7 cellular contexts compared by ENCODE assay signal in genomic region chr1:65393345-65393744, GRCh38. TPM values are rescaled to one million over a fixed set of nuclear protein-coding genes. Genes with fewer than 3 reads are reported as not detected.
DNase-seq lines count a peak whose midpoint lies in the region; ATAC-seq and TF ChIP-seq lines count a peak whose summit lies in the region.

No MANE protein-coding gene starts in this region.

- no peak overlapping the region for H3K4me2 ChIP-seq in OCI-LY7 (ENCODE audit: low read length)

- H3K4me3 Mint-ChIP-seq in activated CD4-positive, alpha-beta T cell treated with anti-CD3 and anti-CD28 coated beads, Interleukin-2, amount 10 ng/mL, durations not matched to agents 7 days and 5 days, result no peak overlapping the region

- no peaks in the 10 kb centered on the region for H3K9me3 Mint-ChIP-seq in activated CD4-positive, alpha-beta T cell treated with anti-CD3 and anti-CD28 coated beads, Interleukin-2, amount 10 ng/mL, durations not matched to agents 7 days and 5 days

- no peaks in the 10 kb centered on the region for H3K27me3 Mint-ChIP-seq in activated CD4-positive, alpha-beta T cell treated with anti-CD3 and anti-CD28 coated beads, Interleukin-2, amount 10 ng/mL, durations not matched to agents 7 days and 5 days

- H3K4me3 ChIP-seq in OCI-LY7 (ENCODE audit: low read depth, low read length, poor library complexity, severe bottlenecking), result no peak overlapping the region

- no peaks in the 10 kb centered on the region for H3K79me2 ChIP-seq in OCI-LY7 (ENCODE audit: insufficient read depth, low read depth, low read length)

- H3K4me1 Mint-ChIP-seq in activated CD4-positive, alpha-beta T cell treated with anti-CD3 and anti-CD28 coated beads, Interleukin-2, amount 10 ng/mL, durations not matched to agents 7 days and 5 days, result peaks cover 73% of the 10 kb centered on the region

- H4K20me1 ChIP-seq in OCI-LY7 (ENCODE audit: insufficient read depth, low read length), result no peaks in the 10 kb centered on the region

- no TSS peak for BruUV-seq in OCI-LY7 (replicated peaks; lab: Mats Ljungman, UMichigan)

- H3K36me3 Mint-ChIP-seq in activated CD4-positive, alpha-beta T cell treated with anti-CD3 and anti-CD28 coated beads, Interleukin-2, amount 10 ng/mL, durations not matched to agents 7 days and 5 days (ENCODE audit: low read depth), result peaks cover 16% of the 10 kb centered on the region

- POLR2A ChIA-PET in activated CD4-positive, alpha-beta T cell treated with anti-CD3 and anti-CD28 coated beads, Interleukin-2, amount 10 ng/mL, durations not matched to agents 7 days and 5 days (lab: Charles Lee), result interaction anchor here (0.7 kb wide), 1 partner anchor 419 kb away, joined by 4 read pairs; no protein-coding TSS in a partner anchor
- POLR2A ChIA-PET in OCI-LY7 (lab: Charles Lee), result interaction anchor here (0.6 to 1.2 kb wide), 6 partner anchors 10 to 1744 kb away, joined by 3 to 4 read pairs (median 3); no protein-coding TSS in a partner anchor

- no peaks in the 10 kb centered on the region for H3K9me2 ChIP-seq in OCI-LY7 (ENCODE audit: insufficient read depth, low read length)

- no peak overlapping the region for H2AFZ ChIP-seq in OCI-LY7 (ENCODE audit: low read length)

- DNase-seq in activated CD4-positive, alpha-beta T cell treated with anti-CD3 and anti-CD28 coated beads, Interleukin-2, amount 10 ng/mL, durations not matched to agents 7 days and 5 days, result peak; percentile 26
- DNase-seq in smooth muscle cell of the brain vasculature (ENCODE audit: low read depth, low spot score), result peak; percentile 40
- DNase-seq in DMS 273 treated with DMSO at 0.1 percent for 48 hours (lab: John Stamatoyannopoulos, UW), result no peak
- DNase-seq in OCI-LY7 (ENCODE audit: low spot score), result no peak
- no peak for DNase-seq in NCI-H2227 treated with DMSO at 0.1 percent for 48 hours (lab: John Stamatoyannopoulos, UW)

- peak; percentile 79 for ATAC-seq in GM19324 (IDR thresholded peaks at IDR 0.05; ENCODE audit: low FRiP score, unreplicated experiment)
- peak; percentile 89 for ATAC-seq in HG02970 (IDR thresholded peaks at IDR 0.05; ENCODE audit: low FRiP score, unreplicated experiment)

- intact Hi-C loops in OCI-LY7 (cut with micrococcal nuclease; ENCODE audit: unreplicated experiment), result no loop called here

- TF ChIP-seq CTCF in OCI-LY7 (conservative IDR thresholded peaks at IDR 0.05; ENCODE audit: low read length), result no peak

- peak overlapping the region; percentile 62 for H3K27ac Mint-ChIP-seq in activated CD4-positive, alpha-beta T cell treated with anti-CD3 and anti-CD28 coated beads, Interleukin-2, amount 10 ng/mL, durations not matched to agents 7 days and 5 days

- H3K27ac ChIP-seq in OCI-LY7 (ENCODE audit: low read depth, low read length, poor library complexity, severe bottlenecking), result no peak overlapping the region

- H3K36me3 ChIP-seq in OCI-LY7 (ENCODE audit: insufficient read depth, low read length), result peaks cover 19% of the 10 kb centered on the region; the same call in 1 of the 2 replicates

- H3K4me1 ChIP-seq in OCI-LY7 (ENCODE audit: insufficient read depth, low read length, poor library complexity, severe bottlenecking), result no peaks in the 10 kb centered on the region

- no peaks in the 10 kb centered on the region for H3K9me3 ChIP-seq in OCI-LY7 (ENCODE audit: low read length)

- CTCF ChIA-PET in activated CD4-positive, alpha-beta T cell treated with anti-CD3 and anti-CD28 coated beads, Interleukin-2, amount 10 ng/mL, durations not matched to agents 7 days and 5 days (lab: Charles Lee), result interaction anchor here (0.5 to 1.4 kb wide), 7 partner anchors 9 to 139 kb away, joined by 3 to 5 read pairs (median 3); partner anchors contain the start of genes LEPR and LEPROT
- CTCF ChIA-PET in OCI-LY7 (lab: Charles Lee; ENCODE audit: unreplicated experiment), result no interaction called here

RNA-seq across cellular contexts. Expression of gene LEPR, which starts 27.1 kb away (rescaled TPM):
- total RNA-seq in activated CD4-positive, alpha-beta T cell treated with anti-CD3 and anti-CD28 coated beads, Interleukin-2, amount 10 ng/mL, durations not matched to agents 7 days and 5 days, result 1 to 10 TPM; 1.9 to 2.2 TPM
- 0.63 and 0.67 TPM in 2 replicates for total RNA-seq in OCI-LY7 (2014; rRNA removed; shearing (Covaris generic))
- total RNA-seq in OCI-LY7 (2022), result 0.68 and 1.0 TPM in 2 replicates

RNA-seq across cellular contexts. Expression of gene LEPROT, which starts 27.1 kb away (rescaled TPM):
- total RNA-seq in activated CD4-positive, alpha-beta T cell treated with anti-CD3 and anti-CD28 coated beads, Interleukin-2, amount 10 ng/mL, durations not matched to agents 7 days and 5 days, result 10 to 100 TPM; 19.6 to 23.3 TPM
- 6.7 and 14.5 TPM in 2 replicates for total RNA-seq in OCI-LY7 (2014; rRNA removed; shearing (Covaris generic))
- 20.5 and 22.7 TPM in 2 replicates for total RNA-seq in OCI-LY7 (2022)

Comparison
In these comparisons a context has a peak if more than half of its experiments do, and no peak if none do; other contexts are left out.
1. DNase-seq: peak in activated CD4-positive, alpha-beta T cell treated with anti-CD3 and anti-CD28 coated beads, Interleukin-2, amount 10 ng/mL, durations not matched to agents 7 days and 5 days (single experiment) and smooth muscle cell of the brain vasculature (single experiment); none in DMS 273 treated with DMSO at 0.1 percent for 48 hours (single experiment), OCI-LY7 (single experiment) and NCI-H2227 treated with DMSO at 0.1 percent for 48 hours (single experiment).